ENCODE assay signal across 16 cellular contexts in the genomic region with DNA sequence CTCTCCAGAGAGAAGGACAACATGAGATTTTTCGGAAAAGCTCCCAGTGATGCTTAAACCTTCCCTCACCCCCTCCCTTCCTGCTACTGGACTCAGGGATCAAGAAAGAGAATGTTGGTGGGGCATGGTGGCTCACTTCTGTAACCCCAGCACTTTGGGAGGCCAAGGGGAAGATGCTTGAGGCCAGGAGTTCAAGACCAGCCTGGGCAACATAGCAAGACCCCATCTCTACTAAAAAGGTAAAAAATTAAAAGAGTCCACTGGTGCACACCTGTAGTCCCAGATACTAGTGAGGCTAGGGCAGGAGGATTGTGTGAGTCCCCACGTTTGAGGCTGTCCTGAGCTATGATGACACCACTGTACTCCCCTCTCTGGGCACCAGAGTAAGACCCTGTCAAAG.
"Had no signal": no experiment of that assay in that cellular context is flagged by ENCODE, and none has a peak within 500 bp of the region (broad histone marks: within the 10 kb centered on the region; RNA-seq: fewer than 3 reads in every experiment).

No MANE protein-coding gene starts in this region.

- FAIRE-seq: urothelium cell line had no signal

- H3K4me3 Mint-ChIP-seq: activated naive CD8-positive, alpha-beta T cell treated with anti-CD3 and anti-CD28 coated beads for 36 hours; activated T-helper 1 cell treated with anti-CD3 and anti-CD28 coated beads, Interleukin-12 subunit alpha, Interleukin-12 subunit beta, Interleukin-2, Interleukin-4 antibody, amounts not matched to agents 30 ng/mL and 10 ng/mL and 1 ng/mL, durations not matched to agents 14 hours and 24 hours and 36 hours; endodermal cell; naive thymus-derived CD4-positive, alpha-beta T cell had no signal

- H3K4me2 ChIP-seq: hepatocyte had no signal

- H3K4me3 ChIP-seq: body of pancreas, dorsolateral prefrontal cortex, hepatocyte had no signal

- H3K36me3 Mint-ChIP-seq: activated naive CD8-positive, alpha-beta T cell treated with anti-CD3 and anti-CD28 coated beads for 36 hours; naive thymus-derived CD4-positive, alpha-beta T cell had no signal

- H2AFZ ChIP-seq: hepatocyte had no signal

- H3K79me2 ChIP-seq: hepatocyte had no signal

- ATAC-seq: body of pancreas; foreskin keratinocyte; naive thymus-derived CD4-positive, alpha-beta T cell; stimulated activated naive CD8-positive, alpha-beta T cell treated with anti-CD3 and anti-CD28 coated beads, Interleukin-15, Interleukin-2, amounts not matched to agents 100 U/mL and 50 U/mL, for 24 hours had no signal

- H3K4me1 Mint-ChIP-seq: activated naive CD8-positive, alpha-beta T cell treated with anti-CD3 and anti-CD28 coated beads for 36 hours had no signal

- H3K27ac ChIP-seq: epithelial cell of prostate, foreskin keratinocyte had no signal

- H3K9me3 Mint-ChIP-seq: activated naive CD8-positive, alpha-beta T cell treated with anti-CD3 and anti-CD28 coated beads for 36 hours; activated T-helper 1 cell treated with anti-CD3 and anti-CD28 coated beads, Interleukin-12 subunit alpha, Interleukin-12 subunit beta, Interleukin-2, Interleukin-4 antibody, amounts not matched to agents 30 ng/mL and 10 ng/mL and 1 ng/mL, durations not matched to agents 14 hours and 24 hours and 36 hours had no signal

- H3K27me3 ChIP-seq: body of pancreas, hepatocyte had no signal

- H3K4me1 ChIP-seq: foreskin keratinocyte had no signal

- H3K9me3 ChIP-seq: body of pancreas had no signal

- H3K27me3 Mint-ChIP-seq: activated naive CD8-positive, alpha-beta T cell treated with anti-CD3 and anti-CD28 coated beads for 36 hours had no signal

- H3K27ac Mint-ChIP-seq: activated naive CD8-positive, alpha-beta T cell treated with anti-CD3 and anti-CD28 coated beads for 36 hours; activated T-helper 1 cell treated with anti-CD3 and anti-CD28 coated beads, Interleukin-12 subunit alpha, Interleukin-12 subunit beta, Interleukin-2, Interleukin-4 antibody, amounts not matched to agents 30 ng/mL and 10 ng/mL and 1 ng/mL, durations not matched to agents 14 hours and 24 hours and 36 hours; endodermal cell had no signal

- DNase-seq: activated CD4-positive, alpha-beta T cell treated with anti-CD3 and anti-CD28 coated beads, Interleukin-2, amount 50 U/mL, for 4 hours; activated CD4-positive, CD25-positive, alpha-beta regulatory T cell treated with anti-CD3 and anti-CD28 coated beads, Interleukin-2, amount 50 U/mL, for 72 hours; activated naive CD8-positive, alpha-beta T cell treated with anti-CD3 and anti-CD28 coated beads for 36 hours; activated T-cell treated with anti-CD3 and anti-CD28 coated beads for 4 hours; amygdala; body of pancreas; foreskin keratinocyte; mesenchymal stem cell; naive thymus-derived CD4-positive, alpha-beta T cell; stimulated activated naive CD8-positive, alpha-beta T cell treated with anti-CD3 and anti-CD28 coated beads, Interleukin-15, Interleukin-2, amounts not matched to agents 100 U/mL and 50 U/mL, for 24 hours had no signal
